9 cellular contexts compared by ENCODE assay signal in the genomic region with DNA sequence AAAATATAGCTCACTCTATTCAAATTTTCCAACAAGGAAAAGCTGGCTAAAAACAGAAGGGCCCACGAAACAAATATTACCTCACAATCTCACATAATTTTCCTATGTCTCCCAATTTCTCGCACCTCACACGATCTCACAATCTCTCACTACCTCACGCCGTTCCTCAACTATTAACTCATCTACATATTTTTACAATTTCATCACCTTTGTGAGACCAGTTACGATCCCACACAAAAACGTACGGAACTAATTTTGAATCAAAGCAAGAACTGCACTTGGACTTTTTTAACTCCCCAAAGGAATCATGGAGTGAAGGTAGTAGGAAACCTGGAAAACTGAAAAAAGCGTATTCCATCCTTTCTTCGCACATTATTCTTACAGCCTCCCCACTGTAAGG. TPM values are rescaled to one million over a fixed set of nuclear protein-coding genes. Genes with fewer than 3 reads are reported as not detected.
DNase-seq lines count a peak whose midpoint lies in the region; ATAC-seq lines count a peak whose summit lies in the region.
"Had no signal": no experiment of that assay in that cellular context is flagged by ENCODE, and none has a peak within 500 bp of the region (broad histone marks: within the 10 kb centered on the region; RNA-seq: fewer than 3 reads in every experiment).

No MANE protein-coding gene starts in this region.

- intact Hi-C loops in activated T-helper 2 cell treated with anti-CD3 and anti-CD28 coated beads, Interferon-gamma antibody, Interleukin-2, Interleukin-4, amounts not matched to agents 10 μg/mL and 5 μg/mL and 100 μg/mL, durations not matched to agents 14 hours and 24 hours and 36 hours (cut with micrococcal nuclease), result no loop called here

- H3K9me3 ChIP-seq in iPS-18c (ENCODE audit: control insufficient read depth, insufficient read depth, low read length), result no peaks in the 10 kb centered on the region

- H3K4me3 ChIP-seq in iPS-18c (ENCODE audit: insufficient read depth, low read depth, low read length), result peak overlapping the region; percentile 96

- no peak overlapping the region for H3K27ac Mint-ChIP-seq in T-helper 2 cell treated with Interferon-gamma antibody and Interleukin-4, amounts not matched to agents 5 μg/mL and 100 μg/mL, for 36 hours
- no peak overlapping the region for H3K27ac Mint-ChIP-seq in activated T-helper 2 cell treated with anti-CD3 and anti-CD28 coated beads, Interferon-gamma antibody, Interleukin-2, Interleukin-4, amounts not matched to agents 10 μg/mL and 5 μg/mL and 100 μg/mL, durations not matched to agents 14 hours and 24 hours and 36 hours

- peak overlapping the region; percentile 92 for H3K27ac ChIP-seq in substantia nigra (ENCODE audit: low read depth, low read length, poor library complexity, severe bottlenecking)

- H3K4me1 Mint-ChIP-seq in T-helper 2 cell treated with Interferon-gamma antibody and Interleukin-4, amounts not matched to agents 5 μg/mL and 100 μg/mL, for 36 hours (ENCODE audit: low read depth), result peaks cover 32% of the 10 kb centered on the region
- peaks cover 35% of the 10 kb centered on the region for H3K4me1 Mint-ChIP-seq in activated T-helper 2 cell treated with anti-CD3 and anti-CD28 coated beads, Interferon-gamma antibody, Interleukin-2, Interleukin-4, amounts not matched to agents 10 μg/mL and 5 μg/mL and 100 μg/mL, durations not matched to agents 14 hours and 24 hours and 36 hours (ENCODE audit: low read depth)

- H3K27me3 Mint-ChIP-seq in T-helper 2 cell treated with Interferon-gamma antibody and Interleukin-4, amounts not matched to agents 5 μg/mL and 100 μg/mL, for 36 hours (ENCODE audit: low read depth), result no peaks in the 10 kb centered on the region
- no peaks in the 10 kb centered on the region for H3K27me3 Mint-ChIP-seq in activated T-helper 2 cell treated with anti-CD3 and anti-CD28 coated beads, Interferon-gamma antibody, Interleukin-2, Interleukin-4, amounts not matched to agents 10 μg/mL and 5 μg/mL and 100 μg/mL, durations not matched to agents 14 hours and 24 hours and 36 hours (ENCODE audit: low read depth)

- no peak for DNase-seq in T-helper 2 cell treated with Interferon-gamma antibody and Interleukin-4, amounts not matched to agents 5 μg/mL and 100 μg/mL, for 36 hours (ENCODE audit: low spot score)
- DNase-seq in T-helper 2 cell, result no peak
- DNase-seq in activated T-helper 2 cell treated with anti-CD3 and anti-CD28 coated beads, Interferon-gamma antibody, Interleukin-2, Interleukin-4, amounts not matched to agents 10 μg/mL and 5 μg/mL and 100 μg/mL, durations not matched to agents 14 hours and 24 hours and 36 hours (ENCODE audit: low spot score), result no peak
- DNase-seq in substantia nigra (lab: John Stamatoyannopoulos, UW), result no peak
- DNase-seq: SIG-M5 had no signal

- no peak for ATAC-seq in GM21786 (IDR thresholded peaks at IDR 0.05; ENCODE audit: unreplicated experiment)
- no peak for ATAC-seq in HG03196 (IDR thresholded peaks at IDR 0.05; ENCODE audit: unreplicated experiment)
- ATAC-seq in GM21737 (IDR thresholded peaks at IDR 0.05; ENCODE audit: unreplicated experiment), result no peak

- H3K36me3 Mint-ChIP-seq in T-helper 2 cell treated with Interferon-gamma antibody and Interleukin-4, amounts not matched to agents 5 μg/mL and 100 μg/mL, for 36 hours (ENCODE audit: low read depth), result peaks cover 8% of the 10 kb centered on the region
- H3K36me3 Mint-ChIP-seq in activated T-helper 2 cell treated with anti-CD3 and anti-CD28 coated beads, Interferon-gamma antibody, Interleukin-2, Interleukin-4, amounts not matched to agents 10 μg/mL and 5 μg/mL and 100 μg/mL, durations not matched to agents 14 hours and 24 hours and 36 hours (ENCODE audit: low read depth), result peaks cover 18% of the 10 kb centered on the region

- peak overlapping the region; percentile 97 for H3K4me3 Mint-ChIP-seq in T-helper 2 cell treated with Interferon-gamma antibody and Interleukin-4, amounts not matched to agents 5 μg/mL and 100 μg/mL, for 36 hours
- peak overlapping the region; percentile 99 for H3K4me3 Mint-ChIP-seq in activated T-helper 2 cell treated with anti-CD3 and anti-CD28 coated beads, Interferon-gamma antibody, Interleukin-2, Interleukin-4, amounts not matched to agents 10 μg/mL and 5 μg/mL and 100 μg/mL, durations not matched to agents 14 hours and 24 hours and 36 hours (ENCODE audit: low read depth)

- peaks cover 4% of the 10 kb centered on the region for H3K9me3 Mint-ChIP-seq in T-helper 2 cell treated with Interferon-gamma antibody and Interleukin-4, amounts not matched to agents 5 μg/mL and 100 μg/mL, for 36 hours
- peaks cover 5% of the 10 kb centered on the region for H3K9me3 Mint-ChIP-seq in activated T-helper 2 cell treated with anti-CD3 and anti-CD28 coated beads, Interferon-gamma antibody, Interleukin-2, Interleukin-4, amounts not matched to agents 10 μg/mL and 5 μg/mL and 100 μg/mL, durations not matched to agents 14 hours and 24 hours and 36 hours

RNA-seq across cellular contexts. Expression of gene CBX1, which starts 1.1 kb away (rescaled TPM):
- total RNA-seq in activated T-helper 2 cell treated with anti-CD3 and anti-CD28 coated beads, Interferon-gamma antibody, Interleukin-2, Interleukin-4, amounts not matched to agents 10 μg/mL and 5 μg/mL and 100 μg/mL, durations not matched to agents 14 hours and 24 hours and 36 hours, result 64.5 TPM in 2 replicates

RNA-seq across cellular contexts. Expression of gene SNX11, which starts 7.4 kb away (rescaled TPM):
- total RNA-seq in activated T-helper 2 cell treated with anti-CD3 and anti-CD28 coated beads, Interferon-gamma antibody, Interleukin-2, Interleukin-4, amounts not matched to agents 10 μg/mL and 5 μg/mL and 100 μg/mL, durations not matched to agents 14 hours and 24 hours and 36 hours, result 28.4 and 29.8 TPM in 2 replicates

RNA-seq across cellular contexts. Expression of gene NFE2L1, which starts 52.0 kb away (rescaled TPM):
- 66.2 and 71.3 TPM in 2 replicates for total RNA-seq in activated T-helper 2 cell treated with anti-CD3 and anti-CD28 coated beads, Interferon-gamma antibody, Interleukin-2, Interleukin-4, amounts not matched to agents 10 μg/mL and 5 μg/mL and 100 μg/mL, durations not matched to agents 14 hours and 24 hours and 36 hours
